In genomic region chr3:23202921-23203650, GRCh38 we compare ENCODE assay signal across 8 cellular contexts. TPM values are rescaled to one million over a fixed set of nuclear protein-coding genes. Genes with fewer than 3 reads are reported as not detected.
A peak's percentile ranks its signal among the peaks of the same experiment; 100 is the strongest.
DNase-seq lines count a peak whose midpoint lies in the region; ATAC-seq and TF ChIP-seq lines count a peak whose summit lies in the region.

TSS of gene UBE2E2 (plus strand) at chr3:23203327.

- CTCF ChIA-PET in activated CD8-positive, alpha-beta T cell treated with anti-CD3 and anti-CD28 coated beads for 36 hours (lab: Charles Lee), result no interaction called here

- POLR2A ChIA-PET in activated CD8-positive, alpha-beta T cell treated with anti-CD3 and anti-CD28 coated beads for 36 hours (lab: Charles Lee), result interaction anchor here (0.6 to 1.5 kb wide), 4 partner anchors 13 to 713 kb away, joined by 3 read pairs; partner anchors contain the start of genes NKIRAS1 and RPL15

- ATAC-seq in HG02943 (IDR thresholded peaks at IDR 0.05; ENCODE audit: low read depth, unreplicated experiment), result peak; percentile 62
- peak; percentile 71 for ATAC-seq in activated CD8-positive, alpha-beta T cell treated with anti-CD3 and anti-CD28 coated beads for 36 hours
- peak; percentile 72 for ATAC-seq in memory B cell (ENCODE audit: low read depth)

- no peaks in the 10 kb centered on the region for H3K9me3 ChIP-seq in endocrine pancreas (ENCODE audit: control insufficient read depth, low read length)

- peaks cover 2% of the 10 kb centered on the region for H3K27me3 ChIP-seq in endocrine pancreas (ENCODE audit: control insufficient read depth, insufficient read depth, low read length)

- H3K36me3 Mint-ChIP-seq in activated CD8-positive, alpha-beta T cell treated with anti-CD3 and anti-CD28 coated beads for 36 hours (ENCODE audit: low read depth), result no peaks in the 10 kb centered on the region
- peaks cover 5% of the 10 kb centered on the region for H3K36me3 Mint-ChIP-seq in memory B cell

- H3K9ac ChIP-seq in endocrine pancreas (ENCODE audit: control insufficient read depth, insufficient read depth, low read length), result peak within 1 kb of the TSS; percentile 86

- peak within 1 kb of the TSS; percentile 89 for H3K27ac Mint-ChIP-seq in activated CD8-positive, alpha-beta T cell treated with anti-CD3 and anti-CD28 coated beads for 36 hours
- peak within 1 kb of the TSS; percentile 96 for H3K27ac Mint-ChIP-seq in memory B cell

- no peaks in the 10 kb centered on the region for H3K4me1 ChIP-seq in endocrine pancreas (ENCODE audit: control insufficient read depth, insufficient read depth, low read length)

- no peaks in the 10 kb centered on the region for H3K9me3 Mint-ChIP-seq in activated CD8-positive, alpha-beta T cell treated with anti-CD3 and anti-CD28 coated beads for 36 hours
- H3K9me3 Mint-ChIP-seq in memory B cell, result no peaks in the 10 kb centered on the region

- no peak for TF ChIP-seq CTCF in activated CD8-positive, alpha-beta T cell treated with anti-CD3 and anti-CD28 coated beads for 36 hours (IDR thresholded peaks at IDR 0.05)

- no peaks in the 10 kb centered on the region for H3K36me3 ChIP-seq in endocrine pancreas (ENCODE audit: control insufficient read depth, insufficient read depth, low read length)

- peaks cover 24% of the 10 kb centered on the region for H3K4me1 Mint-ChIP-seq in activated CD8-positive, alpha-beta T cell treated with anti-CD3 and anti-CD28 coated beads for 36 hours (ENCODE audit: low read depth)
- peaks cover 31% of the 10 kb centered on the region for H3K4me1 Mint-ChIP-seq in memory B cell

- intact Hi-C loops in activated CD8-positive, alpha-beta T cell treated with anti-CD3 and anti-CD28 coated beads for 36 hours (cut with micrococcal nuclease), result no loop called here

- DNase-seq in activated CD8-positive, alpha-beta memory T cell treated with anti-CD3 and anti-CD28 coated beads for 48 hours (ENCODE audit: low read depth in 2 of 3, low spot score in 2 of 3), result peak in 2 of 3 experiments; percentile 26 to 29
- DNase-seq in activated CD8-positive, alpha-beta memory T cell treated with anti-CD3 and anti-CD28 coated beads for 24 hours, result no peak
- DNase-seq in NCI-H2227 treated with DMSO at 0.1 percent for 48 hours (lab: John Stamatoyannopoulos, UW) (peak; percentile 3), memory B cell (ENCODE audit: low spot score in 2 of 2) (peak; percentile 74 to 79)
- DNase-seq in activated CD8-positive, alpha-beta T cell treated with anti-CD3 and anti-CD28 coated beads for 36 hours, result peak; percentile 64
- DNase-seq in stimulated activated CD8-positive, alpha-beta memory T cell treated with anti-CD3 and anti-CD28 coated beads, Interleukin-12 subunit alpha, Interleukin-12 subunit beta, amount 100 ng/mL, for 4 hours (ENCODE audit: low read depth), result peak; percentile 40

- peak within 1 kb of the TSS; percentile 69 for H3K4me3 ChIP-seq in endocrine pancreas (ENCODE audit: control insufficient read depth, insufficient read depth, low read length)

- peaks cover 16% of the 10 kb centered on the region for H3K27me3 Mint-ChIP-seq in activated CD8-positive, alpha-beta T cell treated with anti-CD3 and anti-CD28 coated beads for 36 hours
- H3K27me3 Mint-ChIP-seq in memory B cell, result no peaks in the 10 kb centered on the region

- peak within 1 kb of the TSS; percentile 97 for H3K4me3 Mint-ChIP-seq in activated CD8-positive, alpha-beta T cell treated with anti-CD3 and anti-CD28 coated beads for 36 hours
- peak within 1 kb of the TSS; percentile 100 for H3K4me3 Mint-ChIP-seq in memory B cell

RNA-seq across cellular contexts. Expression of gene UBE2E2, which starts in this region (rescaled TPM):
- 10 to 100 TPM; 16.5 to 23.2 TPM for total RNA-seq in activated CD8-positive, alpha-beta T cell treated with anti-CD3 and anti-CD28 coated beads for 36 hours
